Comparison of ENCODE assay signal across 1 cellular context in the genomic region with DNA sequence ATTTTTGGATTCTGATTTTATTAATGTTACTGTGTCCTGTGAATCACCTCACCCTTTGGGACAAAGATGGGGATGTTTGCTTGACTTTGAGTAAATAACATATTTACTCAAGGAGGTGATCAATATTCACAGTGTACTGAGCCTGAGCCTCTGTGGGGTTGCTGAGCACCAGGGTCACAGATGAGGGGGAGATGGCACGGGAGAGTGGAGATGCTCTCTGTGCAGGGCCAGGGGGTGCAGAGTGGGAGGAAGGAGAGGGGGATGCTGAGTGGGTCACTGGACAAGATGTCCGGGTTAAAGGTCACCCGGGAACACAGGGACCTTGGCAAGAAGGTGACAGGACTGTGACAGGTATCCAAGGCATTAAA.
TF ChIP-seq lines count a peak whose summit lies in the region.

No MANE protein-coding gene starts in this region.

TF ChIP-seq in HepG2, 621 proteins besides CTCF, POLR2A, EP300 and RAD21 (continued from another document):
- peak; percentile 50; the same call in 1 of the 2 replicates for TF ChIP-seq MIER3 (CRISPR knock-in tag; IDR thresholded peaks at IDR 0.05; ENCODE audit: borderline replicate concordance)
- TF ChIP-seq, protein P1, sequence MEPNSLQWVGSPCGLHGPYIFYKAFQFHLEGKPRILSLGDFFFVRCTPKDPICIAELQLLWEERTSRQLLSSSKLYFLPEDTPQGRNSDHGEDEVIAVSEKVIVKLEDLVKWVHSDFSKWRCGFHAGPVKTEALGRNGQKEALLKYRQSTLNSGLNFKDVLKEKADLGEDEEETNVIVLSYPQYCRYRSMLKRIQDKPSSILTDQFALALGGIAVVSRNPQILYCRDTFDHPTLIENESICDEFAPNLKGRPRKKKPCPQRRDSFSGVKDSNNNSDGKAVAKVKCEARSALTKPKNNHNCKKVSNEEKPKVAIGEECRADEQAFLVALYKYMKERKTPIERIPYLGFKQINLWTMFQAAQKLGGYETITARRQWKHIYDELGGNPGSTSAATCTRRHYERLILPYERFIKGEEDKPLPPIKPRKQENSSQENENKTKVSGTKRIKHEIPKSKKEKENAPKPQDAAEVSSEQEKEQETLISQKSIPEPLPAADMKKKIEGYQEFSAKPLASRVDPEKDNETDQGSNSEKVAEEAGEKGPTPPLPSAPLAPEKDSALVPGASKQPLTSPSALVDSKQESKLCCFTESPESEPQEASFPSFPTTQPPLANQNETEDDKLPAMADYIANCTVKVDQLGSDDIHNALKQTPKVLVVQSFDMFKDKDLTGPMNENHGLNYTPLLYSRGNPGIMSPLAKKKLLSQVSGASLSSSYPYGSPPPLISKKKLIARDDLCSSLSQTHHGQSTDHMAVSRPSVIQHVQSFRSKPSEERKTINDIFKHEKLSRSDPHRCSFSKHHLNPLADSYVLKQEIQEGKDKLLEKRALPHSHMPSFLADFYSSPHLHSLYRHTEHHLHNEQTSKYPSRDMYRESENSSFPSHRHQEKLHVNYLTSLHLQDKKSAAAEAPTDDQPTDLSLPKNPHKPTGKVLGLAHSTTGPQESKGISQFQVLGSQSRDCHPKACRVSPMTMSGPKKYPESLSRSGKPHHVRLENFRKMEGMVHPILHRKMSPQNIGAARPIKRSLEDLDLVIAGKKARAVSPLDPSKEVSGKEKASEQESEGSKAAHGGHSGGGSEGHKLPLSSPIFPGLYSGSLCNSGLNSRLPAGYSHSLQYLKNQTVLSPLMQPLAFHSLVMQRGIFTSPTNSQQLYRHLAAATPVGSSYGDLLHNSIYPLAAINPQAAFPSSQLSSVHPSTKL (CRISPR knock-in tag; IDR thresholded peaks at IDR 0.05): peak; percentile 66
- TF ChIP-seq RORA (CRISPR knock-in tag; IDR thresholded peaks at IDR 0.05): no peak
- TF ChIP-seq, protein P2, sequence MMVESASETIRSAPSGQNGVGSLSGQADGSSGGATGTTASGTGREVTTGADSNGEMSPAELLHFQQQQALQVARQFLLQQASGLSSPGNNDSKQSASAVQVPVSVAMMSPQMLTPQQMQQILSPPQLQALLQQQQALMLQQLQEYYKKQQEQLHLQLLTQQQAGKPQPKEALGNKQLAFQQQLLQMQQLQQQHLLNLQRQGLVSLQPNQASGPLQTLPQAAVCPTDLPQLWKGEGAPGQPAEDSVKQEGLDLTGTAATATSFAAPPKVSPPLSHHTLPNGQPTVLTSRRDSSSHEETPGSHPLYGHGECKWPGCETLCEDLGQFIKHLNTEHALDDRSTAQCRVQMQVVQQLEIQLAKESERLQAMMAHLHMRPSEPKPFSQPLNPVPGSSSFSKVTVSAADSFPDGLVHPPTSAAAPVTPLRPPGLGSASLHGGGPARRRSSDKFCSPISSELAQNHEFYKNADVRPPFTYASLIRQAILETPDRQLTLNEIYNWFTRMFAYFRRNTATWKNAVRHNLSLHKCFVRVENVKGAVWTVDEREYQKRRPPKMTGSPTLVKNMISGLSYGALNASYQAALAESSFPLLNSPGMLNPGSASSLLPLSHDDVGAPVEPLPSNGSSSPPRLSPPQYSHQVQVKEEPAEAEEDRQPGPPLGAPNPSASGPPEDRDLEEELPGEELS (CRISPR knock-in tag; IDR thresholded peaks at IDR 0.05): peak; percentile 74
- TF ChIP-seq, protein P3, sequence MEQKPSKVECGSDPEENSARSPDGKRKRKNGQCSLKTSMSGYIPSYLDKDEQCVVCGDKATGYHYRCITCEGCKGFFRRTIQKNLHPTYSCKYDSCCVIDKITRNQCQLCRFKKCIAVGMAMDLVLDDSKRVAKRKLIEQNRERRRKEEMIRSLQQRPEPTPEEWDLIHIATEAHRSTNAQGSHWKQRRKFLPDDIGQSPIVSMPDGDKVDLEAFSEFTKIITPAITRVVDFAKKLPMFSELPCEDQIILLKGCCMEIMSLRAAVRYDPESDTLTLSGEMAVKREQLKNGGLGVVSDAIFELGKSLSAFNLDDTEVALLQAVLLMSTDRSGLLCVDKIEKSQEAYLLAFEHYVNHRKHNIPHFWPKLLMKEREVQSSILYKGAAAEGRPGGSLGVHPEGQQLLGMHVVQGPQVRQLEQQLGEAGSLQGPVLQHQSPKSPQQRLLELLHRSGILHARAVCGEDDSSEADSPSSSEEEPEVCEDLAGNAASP (CRISPR knock-in tag; IDR thresholded peaks at IDR 0.05; ENCODE audit: borderline replicate concordance): peak; percentile 24; the same call in 1 of the 2 replicates
